Comparison of ENCODE assay signal across 23 cellular contexts in the genomic region with DNA sequence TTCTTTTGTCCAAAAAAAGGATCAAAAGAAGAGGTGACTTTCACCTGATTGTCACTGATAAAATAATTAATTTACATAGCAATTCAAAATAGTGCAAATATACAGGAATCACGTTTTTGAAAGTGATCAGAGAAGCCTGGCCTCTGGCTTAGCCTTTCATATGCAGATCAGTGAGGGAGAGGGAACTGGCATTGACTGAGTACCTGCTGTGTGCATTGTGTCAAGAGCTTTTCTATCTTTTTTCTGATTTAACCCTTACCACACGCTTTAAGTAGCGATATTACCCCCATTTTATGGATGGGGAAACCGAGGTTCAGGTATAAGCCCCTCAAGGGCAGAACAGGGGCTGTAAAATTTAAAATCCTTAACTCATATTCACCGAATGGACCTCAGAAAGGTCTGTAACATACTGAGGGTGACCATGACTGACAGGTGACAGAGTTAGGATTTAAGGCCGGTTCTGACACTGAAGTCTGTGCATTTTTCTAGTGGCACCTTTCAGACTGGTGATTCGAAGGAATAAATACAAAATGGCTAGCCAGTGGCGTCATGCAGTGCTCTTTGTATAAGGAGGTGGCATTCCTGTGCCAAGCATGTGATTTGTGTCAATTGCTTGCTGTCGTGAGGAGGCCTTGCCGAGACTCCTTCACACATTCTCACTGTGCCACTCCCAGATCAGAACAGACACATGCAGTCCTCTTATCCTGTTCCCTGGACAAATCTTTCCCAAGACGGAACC.
A peak's percentile ranks its signal among the peaks of the same experiment; 100 is the strongest.
DNase-seq lines count a peak whose midpoint lies in the region; ATAC-seq and TF ChIP-seq lines count a peak whose summit lies in the region.
"Had no signal": no experiment of that assay in that cellular context is flagged by ENCODE, and none has a peak within 500 bp of the region (broad histone marks: within the 10 kb centered on the region; RNA-seq: fewer than 3 reads in every experiment).

No MANE protein-coding gene starts in this region.

- no peaks in the 10 kb centered on the region; a peak in 1 of 7 replicates for H3K36me3 Mint-ChIP-seq in H9 (ENCODE audit: insufficient read depth in 1 of 3, low read depth in 3 of 3)

- DNase-seq in H9 (peak; percentile 39), NT2/D1 (ENCODE audit: low read depth, low spot score) (peak; percentile 51), mesendoderm (peak; percentile 32), MG63 (no peak), lower lobe of right lung (no peak)
- no peak for DNase-seq in stimulated activated CD8-positive, alpha-beta memory T cell treated with anti-CD3 and anti-CD28 coated beads, Interleukin-4, amount 100 ng/mL, for 48 hours
- DNase-seq: AML-193; CD4-positive, alpha-beta T cell; GOT3; Kasumi-1; MV-4-11; NCI-H1105; NCI-H146; NCI-H1930; NCI-H526 treated with DMSO at 0.1 percent for 48 hours; SHP77; T-cell had no signal

- no peak overlapping the region for H3K9ac ChIP-seq in H9 (ENCODE audit: extremely low read depth, insufficient read length, low read length)
- no peak overlapping the region for H3K9ac ChIP-seq in NT2/D1 (ENCODE audit: insufficient read length, low read depth)
- H3K9ac ChIP-seq in iPS-18a (ENCODE audit: low read length) = no peak overlapping the region
- no peak overlapping the region for H3K9ac ChIP-seq in mesendoderm (ENCODE audit: low read length)
- H3K9ac ChIP-seq: BLaER1 treated with 17β-estradiol and CSF1 and Interleukin-3, amounts not matched to agents 10 nM and 100 nM had no signal

- H3K36me3 ChIP-seq in NT2/D1 (ENCODE audit: insufficient read depth, insufficient read length, low read length) = no peaks in the 10 kb centered on the region
- H3K36me3 ChIP-seq in iPS-18a (ENCODE audit: control insufficient read depth, low read depth, low read length) = no peaks in the 10 kb centered on the region
- no peaks in the 10 kb centered on the region for H3K36me3 ChIP-seq in mesendoderm (ENCODE audit: control insufficient read depth, insufficient read depth, low read length)
- H3K36me3 ChIP-seq in MG63 = no peaks in the 10 kb centered on the region
- no peaks in the 10 kb centered on the region for H3K36me3 ChIP-seq in lower lobe of right lung
- H3K36me3 ChIP-seq: BLaER1 treated with 17β-estradiol and CSF1 and Interleukin-3, amounts not matched to agents 10 nM and 100 nM had no signal

- H2BK15ac ChIP-seq in H9 (ENCODE audit: low read depth, low read length) (no peak overlapping the region), mesendoderm (replicated peaks; ENCODE audit: low read depth) (no peak overlapping the region)

- no peak overlapping the region for H4K5ac ChIP-seq in H9 (ENCODE audit: insufficient read length, low read depth, low read length)
- H4K5ac ChIP-seq in mesendoderm (ENCODE audit: low read length) = no peak overlapping the region

- peaks cover 8% of the 10 kb centered on the region for H3K27me3 Mint-ChIP-seq in H9 (ENCODE audit: low read depth)
- H3K27me3 Mint-ChIP-seq: CD4-positive, alpha-beta T cell had no signal

- peak overlapping the region; percentile 29 to 41; a peak in 4 of 5 replicates for H3K4me3 Mint-ChIP-seq in H9
- H3K4me3 Mint-ChIP-seq: CD4-positive, alpha-beta T cell; T-cell had no signal

- H3K18ac ChIP-seq in H9 (ENCODE audit: insufficient read length, low read depth, low read length) = no peak overlapping the region
- H3K18ac ChIP-seq in mesendoderm (ENCODE audit: low read length) = no peak overlapping the region

- WGBS in H9 (ENCODE audit: extremely low coverage, insufficient read length, low lambda C conversion rate) = no CpG with 5 or more reads among the region's 11 CpGs
- no CpG with 5 or more reads among the region's 11 CpGs for WGBS in mesendoderm (ENCODE audit: extremely low coverage, insufficient coverage, low lambda C conversion rate)

- H3K14ac ChIP-seq in H9 (ENCODE audit: insufficient read depth, low read length) = no peak overlapping the region

- TF ChIP-seq CTCF in H9 (conservative IDR thresholded peaks at IDR 0.05) = no peak
- no peak for TF ChIP-seq CTCF in lower lobe of right lung (IDR thresholded peaks at IDR 0.05)

- H3K23ac ChIP-seq in H9 (ENCODE audit: insufficient read length, low read depth, low read length) (no peak overlapping the region), mesendoderm (ENCODE audit: low read length) (no peak overlapping the region)

- intact Hi-C loops in lower lobe of right lung (cut with DNase I) = no loop called here

- H2BK20ac ChIP-seq in H9 (ENCODE audit: low read depth, low read length, poor library complexity, severe bottlenecking) = no peak overlapping the region

- H3K79me1 ChIP-seq in H9 (ENCODE audit: insufficient read depth, low read depth, low read length, poor library complexity, severe bottlenecking) (no peaks in the 10 kb centered on the region), mesendoderm (ENCODE audit: low read length) (no peaks in the 10 kb centered on the region)

- H4K8ac ChIP-seq in H9 (replicated peaks; ENCODE audit: insufficient read length, low read depth, low read length) (no peak overlapping the region), mesendoderm (ENCODE audit: low read depth, low read length) (no peak overlapping the region)

- H2BK5ac ChIP-seq in H9 (ENCODE audit: insufficient read length, low read length) (no peak overlapping the region), mesendoderm (ENCODE audit: low read length) (no peak overlapping the region)

- H4K91ac ChIP-seq in H9 (ENCODE audit: insufficient read length, low read depth, low read length) = no peak overlapping the region

- no peak overlapping the region for H2AFZ ChIP-seq in H9 (ENCODE audit: low read length)

- H3T11ph ChIP-seq in H9 (ENCODE audit: low read length) = no peak overlapping the region

- no peak overlapping the region for H2BK12ac ChIP-seq in H9 (ENCODE audit: insufficient read length, low read depth, low read length)

- peaks cover 0 to 4% of the 10 kb centered on the region in 2 experiments; a peak in 1 of 5 replicates for H3K9me3 Mint-ChIP-seq in H9
- H3K9me3 Mint-ChIP-seq: CD4-positive, alpha-beta T cell; T-cell had no signal

- peak overlapping the region; percentile 26 to 97 (median 36); a peak in 6 of 7 replicates for H3K27ac Mint-ChIP-seq in H9
- H3K27ac Mint-ChIP-seq: CD4-positive, alpha-beta T cell; T-cell had no signal

- peaks cover 3% of the 10 kb centered on the region for H3K23me2 ChIP-seq in H9 (ENCODE audit: insufficient read length, low read depth, low read length, poor library complexity, severe bottlenecking)

- H3K27ac ChIP-seq in H9 (ENCODE audit: insufficient read length, low read depth, low read length) (no peak overlapping the region), iPS-18a (ENCODE audit: low read length) (no peak overlapping the region), mesendoderm (ENCODE audit: low read depth, low read length) (no peak overlapping the region), lower lobe of right lung (no peak overlapping the region)
- H3K27ac ChIP-seq: A549; BLaER1 treated with 17β-estradiol and CSF1 and Interleukin-3, amounts not matched to agents 10 nM and 100 nM; RWPE1 had no signal

- H3K4me3 ChIP-seq in NT2/D1 (ENCODE audit: insufficient read length, low read depth) (no peak overlapping the region), iPS-18a (ENCODE audit: low read length) (peak overlapping the region; percentile 20), mesendoderm (ENCODE audit: low read length) (no peak overlapping the region), MG63 (no peak overlapping the region), lower lobe of right lung (no peak overlapping the region)
- H3K4me3 ChIP-seq: A549; BLaER1 treated with 17β-estradiol and CSF1 and Interleukin-3, amounts not matched to agents 10 nM and 100 nM had no signal

- ATAC-seq in lower lobe of right lung (no peak), HG03039 (IDR thresholded peaks at IDR 0.05; ENCODE audit: unreplicated experiment) (no peak)
- ATAC-seq: A549, Panc1, T-cell had no signal

- peak overlapping the region; percentile 26 for H3K4me2 ChIP-seq in H9 (ENCODE audit: insufficient read depth, insufficient read length, low read length)
- H3K4me2 ChIP-seq in mesendoderm (ENCODE audit: low read length) = no peak overlapping the region
- H3K4me2 ChIP-seq: A549; BLaER1 treated with 17β-estradiol and CSF1 and Interleukin-3, amounts not matched to agents 10 nM and 100 nM had no signal

- H3K27me3 ChIP-seq in H9 (ENCODE audit: insufficient read depth, low read length) = no peaks in the 10 kb centered on the region
- no peaks in the 10 kb centered on the region for H3K27me3 ChIP-seq in NT2/D1 (ENCODE audit: insufficient read depth, insufficient read length)
- no peaks in the 10 kb centered on the region for H3K27me3 ChIP-seq in iPS-18a (ENCODE audit: control insufficient read depth, insufficient read depth, low read length)
- H3K27me3 ChIP-seq in mesendoderm (ENCODE audit: insufficient read depth, low read length, poor library complexity) = no peaks in the 10 kb centered on the region
- H3K27me3 ChIP-seq in MG63 = no peaks in the 10 kb centered on the region; the same call in 1 of the 2 replicates
- no peaks in the 10 kb centered on the region for H3K27me3 ChIP-seq in lower lobe of right lung (ENCODE audit: low read depth)
- H3K27me3 ChIP-seq: BLaER1 treated with 17β-estradiol and CSF1 and Interleukin-3, amounts not matched to agents 10 nM and 100 nM had no signal

- H3K56ac ChIP-seq in H9 (ENCODE audit: insufficient read length, low read depth, low read length) (no peak overlapping the region), mesendoderm (ENCODE audit: low read length) (no peak overlapping the region)

- H3K4me1 Mint-ChIP-seq in H9 = peaks cover 48 to 49% of the 10 kb centered on the region in 2 experiments
- H3K4me1 Mint-ChIP-seq: T-cell had no signal

- peaks cover 15% of the 10 kb centered on the region for H3K4me1 ChIP-seq in H9 (ENCODE audit: insufficient read depth, low read length)
- peaks cover 11% of the 10 kb centered on the region for H3K4me1 ChIP-seq in NT2/D1 (ENCODE audit: insufficient read depth, insufficient read length)
- peaks cover 35% of the 10 kb centered on the region for H3K4me1 ChIP-seq in iPS-18a (ENCODE audit: control insufficient read depth, low read depth, low read length)
- H3K4me1 ChIP-seq in mesendoderm (ENCODE audit: control insufficient read depth, low read depth, low read length) = peaks cover 10% of the 10 kb centered on the region
- H3K4me1 ChIP-seq in lower lobe of right lung = no peaks in the 10 kb centered on the region
- H3K4me1 ChIP-seq: A549; BLaER1 treated with 17β-estradiol and CSF1 and Interleukin-3, amounts not matched to agents 10 nM and 100 nM had no signal

- H2BK120ac ChIP-seq in H9 (ENCODE audit: low read depth, low read length, poor library complexity, severe bottlenecking) = no peak overlapping the region
- no peak overlapping the region for H2BK120ac ChIP-seq in mesendoderm (ENCODE audit: low read depth, low read length)

- H3K79me2 ChIP-seq in H9 (ENCODE audit: insufficient read depth, low read length) (no peaks in the 10 kb centered on the region), mesendoderm (ENCODE audit: control insufficient read depth, insufficient read depth, low read length) (no peaks in the 10 kb centered on the region)

- H3K9me3 ChIP-seq in H9 (ENCODE audit: control insufficient read depth, low read depth, low read length) (no peaks in the 10 kb centered on the region), NT2/D1 (ENCODE audit: insufficient read depth, low read length) (no peaks in the 10 kb centered on the region), iPS-18a (ENCODE audit: control insufficient read depth, low read depth, low read length) (no peaks in the 10 kb centered on the region), MG63 (no peaks in the 10 kb centered on the region), lower lobe of right lung (no peaks in the 10 kb centered on the region)
- H3K9me3 ChIP-seq: A549 had no signal

- H3K4ac ChIP-seq in H9 (ENCODE audit: low read depth, low read length) (no peak overlapping the region), mesendoderm (ENCODE audit: low read depth, low read length) (no peak overlapping the region)

- no peak overlapping the region for H2AK5ac ChIP-seq in H9 (ENCODE audit: insufficient read length, low read length)
- no peak overlapping the region for H2AK5ac ChIP-seq in mesendoderm (ENCODE audit: low read length)

- no peaks in the 10 kb centered on the region for H4K20me1 ChIP-seq in H9 (ENCODE audit: control insufficient read depth, insufficient read depth, insufficient read length)
- H4K20me1 ChIP-seq: BLaER1 treated with 17β-estradiol and CSF1 and Interleukin-3, amounts not matched to agents 10 nM and 100 nM had no signal

Comparison
In these comparisons a context has a peak if more than half of its experiments do, and no peak if none do; other contexts are left out.
1. DNase-seq: peak in H9 (single experiment), NT2/D1 (single experiment) and mesendoderm (single experiment); none in MG63 (single experiment), lower lobe of right lung (single experiment) and stimulated activated CD8-positive, alpha-beta memory T cell treated with anti-CD3 and anti-CD28 coated beads, Interleukin-4, amount 100 ng/mL, for 48 hours (single experiment).